Comparison of ENCODE assay signal across 9 cellular contexts in genomic region chr14:102795060-102795925, GRCh38. TPM values are rescaled to one million over a fixed set of nuclear protein-coding genes. Genes with fewer than 3 reads are reported as not detected.
DNase-seq lines count a peak whose midpoint lies in the region; ATAC-seq and TF ChIP-seq lines count a peak whose summit lies in the region.
"Had no signal": no experiment of that assay in that cellular context is flagged by ENCODE, and none has a peak within 500 bp of the region (broad histone marks: within the 10 kb centered on the region; RNA-seq: fewer than 3 reads in every experiment).

No MANE protein-coding gene starts in this region.

- no peak overlapping the region for H3K4me3 ChIP-seq in NB4 (ENCODE audit: low read depth, low read length)
- no peak overlapping the region for H3K4me3 ChIP-seq in cardiac muscle cell

- H3K27ac Mint-ChIP-seq in activated CD4-positive, alpha-beta memory T cell treated with anti-CD3 and anti-CD28 coated beads, Interleukin-2, amount 10 ng/mL, durations not matched to agents 7 days and 5 days, result peak overlapping the region; percentile 73

- TF ChIP-seq CTCF in NB4 (IDR thresholded peaks at IDR 0.05; ENCODE audit: low read depth, low read length) (no peak), cardiac muscle cell (IDR thresholded peaks at IDR 0.05; ENCODE audit: low read depth, low read length) (peak; percentile 54)

- intact Hi-C loops in sciatic nerve (cut with DNase I), result no loop called here

- H3K9me3 Mint-ChIP-seq in activated CD4-positive, alpha-beta memory T cell treated with anti-CD3 and anti-CD28 coated beads, Interleukin-2, amount 10 ng/mL, durations not matched to agents 7 days and 5 days, result peaks cover 14% of the 10 kb centered on the region

- no peak overlapping the region for H3K4me3 Mint-ChIP-seq in activated CD4-positive, alpha-beta memory T cell treated with anti-CD3 and anti-CD28 coated beads, Interleukin-2, amount 10 ng/mL, durations not matched to agents 7 days and 5 days

- no peaks in the 10 kb centered on the region for H3K9me3 ChIP-seq in cardiac muscle cell (ENCODE audit: low read depth)

- no peaks in the 10 kb centered on the region for H3K27me3 ChIP-seq in cardiac muscle cell

- peak; percentile 45 to 52 for DNase-seq in SHP77 (lab: John Stamatoyannopoulos, UW)
- no peak for DNase-seq in SHP77 treated with DMSO at 0.1 percent for 48 hours (lab: John Stamatoyannopoulos, UW)
- DNase-seq in NB4 (ENCODE audit: low read depth), result peak; percentile 77
- peak; percentile 59 for DNase-seq in activated CD4-positive, alpha-beta memory T cell treated with anti-CD3 and anti-CD28 coated beads, Interleukin-2, amount 10 ng/mL, durations not matched to agents 7 days and 5 days
- peak in 1 of 2 donors; percentile 94 for DNase-seq in cardiac muscle cell (ENCODE audit: low read depth in 1 of 2, low spot score in 1 of 2)
- no peak for DNase-seq in sciatic nerve (ENCODE audit: low spot score)
- no peak for DNase-seq in NCI-H82 treated with DMSO at 0.1 percent for 48 hours (lab: John Stamatoyannopoulos, UW; ENCODE audit: unreplicated experiment)

- no peaks in the 10 kb centered on the region for H3K27me3 Mint-ChIP-seq in activated CD4-positive, alpha-beta memory T cell treated with anti-CD3 and anti-CD28 coated beads, Interleukin-2, amount 10 ng/mL, durations not matched to agents 7 days and 5 days

- POLR2A ChIA-PET in activated CD4-positive, alpha-beta memory T cell treated with anti-CD3 and anti-CD28 coated beads, Interleukin-2, amount 10 ng/mL, durations not matched to agents 7 days and 5 days (lab: Charles Lee), result interaction anchor here (0.8 to 2.4 kb wide), 6 partner anchors 10 to 24 kb away, joined by 3 to 9 read pairs (median 6); no protein-coding TSS in a partner anchor

- peak; percentile 96 for ATAC-seq in sciatic nerve
- no peak for ATAC-seq in GM19395 (IDR thresholded peaks at IDR 0.05; ENCODE audit: unreplicated experiment)

- TF ChIP-seq POLR2A in NB4 (IDR thresholded peaks at IDR 0.05; ENCODE audit: extremely low read depth, insufficient read length), result no peak

- CTCF ChIA-PET in activated CD4-positive, alpha-beta memory T cell treated with anti-CD3 and anti-CD28 coated beads, Interleukin-2, amount 10 ng/mL, durations not matched to agents 7 days and 5 days (lab: Charles Lee), result interaction anchor here (1.6 kb wide), 1 partner anchor 14 kb away, joined by 4 read pairs; no protein-coding TSS in a partner anchor

- peaks cover 40% of the 10 kb centered on the region for H3K36me3 Mint-ChIP-seq in activated CD4-positive, alpha-beta memory T cell treated with anti-CD3 and anti-CD28 coated beads, Interleukin-2, amount 10 ng/mL, durations not matched to agents 7 days and 5 days (ENCODE audit: low read depth)

- H3K36me3 ChIP-seq in cardiac muscle cell, result no peaks in the 10 kb centered on the region

- H3K27ac ChIP-seq in cardiac muscle cell, result no peak overlapping the region
- H3K27ac ChIP-seq: C4-2B had no signal

- peaks cover 43% of the 10 kb centered on the region for H3K4me1 Mint-ChIP-seq in activated CD4-positive, alpha-beta memory T cell treated with anti-CD3 and anti-CD28 coated beads, Interleukin-2, amount 10 ng/mL, durations not matched to agents 7 days and 5 days

- H3K4me1 ChIP-seq in cardiac muscle cell (ENCODE audit: low read depth), result no peaks in the 10 kb centered on the region

RNA-seq across cellular contexts. Expression of gene TRAF3, which starts 18.0 kb away (rescaled TPM):
- total RNA-seq in activated CD4-positive, alpha-beta memory T cell treated with anti-CD3 and anti-CD28 coated beads, Interleukin-2, amount 10 ng/mL, durations not matched to agents 7 days and 5 days, result 10 to 100 TPM; 37.4 to 38.9 TPM
- total RNA-seq in cardiac muscle cell (13.4 and 19.7 TPM in 2 replicates), sciatic nerve (18.8 TPM)
- 6.3 and 7.6 TPM in 2 replicates for polyA plus RNA-seq in cardiac muscle cell

Comparison
In these comparisons a context has a peak if more than half of its experiments do, and no peak if none do; other contexts are left out.
1. DNase-seq: peak in SHP77 (2 of 2), NB4 (single experiment) and activated CD4-positive, alpha-beta memory T cell treated with anti-CD3 and anti-CD28 coated beads, Interleukin-2, amount 10 ng/mL, durations not matched to agents 7 days and 5 days (single experiment); none in SHP77 treated with DMSO at 0.1 percent for 48 hours (single experiment), sciatic nerve (single experiment) and NCI-H82 treated with DMSO at 0.1 percent for 48 hours (single experiment).